ENCODE assay signal across 11 cellular contexts in the genomic region with DNA sequence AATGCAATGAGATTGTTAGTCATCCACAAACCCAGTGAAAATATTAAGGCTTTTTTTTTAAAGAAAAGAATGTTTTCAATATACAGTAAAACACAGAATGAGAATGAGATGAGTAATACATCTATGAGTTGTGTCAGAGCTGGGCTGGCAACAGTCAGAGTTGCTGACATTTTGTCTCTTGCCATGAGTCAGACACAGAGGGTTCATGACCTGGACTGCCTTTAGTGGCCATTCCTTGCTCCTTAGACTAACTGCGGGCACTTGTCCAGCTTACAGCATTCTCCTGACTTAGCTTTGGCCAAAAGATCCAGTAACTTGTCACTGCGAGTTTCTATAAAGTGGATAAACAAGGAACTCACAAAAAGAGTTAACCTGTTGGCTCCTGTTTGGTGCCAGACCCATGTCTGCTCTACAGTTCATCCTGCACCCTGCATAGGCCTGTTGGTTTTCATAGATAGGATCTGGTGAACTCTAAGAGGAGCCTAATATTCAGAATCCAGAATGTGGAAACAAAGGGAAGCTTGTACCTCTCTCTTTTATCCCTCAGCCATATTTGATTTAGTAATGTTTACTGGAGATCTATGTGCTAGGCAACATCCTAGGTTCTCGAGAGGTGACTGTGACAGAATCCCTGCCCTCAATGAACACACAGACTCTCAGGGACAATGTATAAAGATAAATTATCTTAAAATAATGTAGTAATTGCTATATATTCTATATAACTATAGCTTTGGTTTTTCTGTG.
DNase-seq lines count a peak whose midpoint lies in the region; ATAC-seq and TF ChIP-seq lines count a peak whose summit lies in the region.
"Had no signal": no experiment of that assay in that cellular context is flagged by ENCODE, and none has a peak within 500 bp of the region (broad histone marks: within the 10 kb centered on the region; RNA-seq: fewer than 3 reads in every experiment).

No MANE protein-coding gene starts in this region.

- no peak for ATAC-seq in GM19395 (IDR thresholded peaks at IDR 0.05; ENCODE audit: unreplicated experiment)

- no peak overlapping the region for H3K4me3 Mint-ChIP-seq in T-helper 2 cell treated with Interferon-gamma antibody and Interleukin-4, amounts not matched to agents 5 μg/mL and 100 μg/mL, for 36 hours

- H2AFZ ChIP-seq in mammary epithelial cell (ENCODE audit: low read depth, low read length) = peak overlapping the region; percentile 73

- no peaks in the 10 kb centered on the region for H3K27me3 ChIP-seq in mammary epithelial cell (ENCODE audit: insufficient read depth, low read length)
- H3K27me3 ChIP-seq: stomach had no signal

- no peak overlapping the region for H3K27ac Mint-ChIP-seq in T-helper 2 cell treated with Interferon-gamma antibody and Interleukin-4, amounts not matched to agents 5 μg/mL and 100 μg/mL, for 36 hours

- in situ Hi-C loops in mammary epithelial cell (cut with MboI; ENCODE audit: low sequenced_read_pairs in 2 of 2) = no loop called here
- in situ Hi-C loops in G401 (cut with HindIII; ENCODE audit: low sequenced_read_pairs) = no loop called here

- H3K79me2 ChIP-seq in mammary epithelial cell (ENCODE audit: insufficient read depth, low read length) = no peaks in the 10 kb centered on the region

- peak overlapping the region; percentile 61 for H3K27ac ChIP-seq in mammary epithelial cell (ENCODE audit: insufficient read depth, low read depth, low read length)
- H3K27ac ChIP-seq: stomach had no signal

- no peaks in the 10 kb centered on the region for H3K36me3 ChIP-seq in mammary epithelial cell (ENCODE audit: insufficient read depth, low read length)
- H3K36me3 ChIP-seq: stomach had no signal

- peak; percentile 88 for DNase-seq in AG08396 (ENCODE audit: low spot score)
- DNase-seq in HK-2 (ENCODE audit: unreplicated experiment) = peak; percentile 65
- peak; percentile 91 for DNase-seq in mammary epithelial cell
- peak; percentile 93 for DNase-seq in kidney tubule cell (ENCODE audit: low spot score)
- DNase-seq in G401 (ENCODE audit: low spot score) = no peak
- DNase-seq in T-helper 2 cell treated with Interferon-gamma antibody and Interleukin-4, amounts not matched to agents 5 μg/mL and 100 μg/mL, for 36 hours (ENCODE audit: low spot score) = no peak
- no peak for DNase-seq in activated CD4-positive, alpha-beta T cell treated with anti-CD3 and anti-CD28 coated beads, Interleukin-2, amount 50 U/mL, for 1 hour
- DNase-seq: hippocampal formation, SHP77, stomach had no signal

- H3K9me3 ChIP-seq in mammary epithelial cell (replicated peaks; ENCODE audit: insufficient read depth, low read length) = no peaks in the 10 kb centered on the region
- H3K9me3 ChIP-seq: stomach had no signal

- H3K36me3 Mint-ChIP-seq in T-helper 2 cell treated with Interferon-gamma antibody and Interleukin-4, amounts not matched to agents 5 μg/mL and 100 μg/mL, for 36 hours (ENCODE audit: low read depth) = no peaks in the 10 kb centered on the region

- 11% methylated on average over 3 of the region's 3 CpGs for WGBS in mammary epithelial cell (ENCODE audit: low coverage, missing lambda C conversion rate)

- no TSS peak for BruUV-seq in mammary epithelial cell (replicated peaks; lab: Mats Ljungman, UMichigan)

- H3K4me1 ChIP-seq in mammary epithelial cell (ENCODE audit: insufficient read depth, low read length) = peaks cover 16% of the 10 kb centered on the region
- H3K4me1 ChIP-seq: stomach had no signal

- CTCF ChIA-PET in mammary epithelial cell (lab: Charles Lee; ENCODE audit: low non-redundant PET) = no interaction called here

- dilution Hi-C loops in mammary epithelial cell (cut with HindIII; ENCODE audit: low sequenced_read_pairs) = no loop called here

- intact Hi-C loops in mammary epithelial cell (cut with micrococcal nuclease) = no loop called here

- H4K20me1 ChIP-seq in mammary epithelial cell (ENCODE audit: insufficient read depth, low read length) = no peaks in the 10 kb centered on the region

- H3K9me3 Mint-ChIP-seq in T-helper 2 cell treated with Interferon-gamma antibody and Interleukin-4, amounts not matched to agents 5 μg/mL and 100 μg/mL, for 36 hours = no peaks in the 10 kb centered on the region

- TF ChIP-seq CTCF in mammary epithelial cell (conservative IDR thresholded peaks at IDR 0.05 in 1 of 2, IDR thresholded peaks at IDR 0.05 in 1 of 2; ENCODE audit: extremely low read depth in 1 of 2, insufficient read depth in 1 of 2, low read depth in 1 of 2, low read length in 2 of 2) = no peak

- no peaks in the 10 kb centered on the region for H3K4me1 Mint-ChIP-seq in T-helper 2 cell treated with Interferon-gamma antibody and Interleukin-4, amounts not matched to agents 5 μg/mL and 100 μg/mL, for 36 hours (ENCODE audit: low read depth)

- H3K4me2 ChIP-seq in mammary epithelial cell (ENCODE audit: insufficient read depth, low read depth, low read length) = peak overlapping the region; percentile 53

- no peaks in the 10 kb centered on the region for H3K27me3 Mint-ChIP-seq in T-helper 2 cell treated with Interferon-gamma antibody and Interleukin-4, amounts not matched to agents 5 μg/mL and 100 μg/mL, for 36 hours (ENCODE audit: low read depth)

- H3K4me3 ChIP-seq in mammary epithelial cell (replicated peaks in 1 of 3; ENCODE audit: insufficient read depth in 1 of 3, low read depth in 2 of 3, low read length in 3 of 3) = no peak overlapping the region
- H3K4me3 ChIP-seq: stomach had no signal

- no peak overlapping the region for H3K9ac ChIP-seq in mammary epithelial cell (ENCODE audit: insufficient read depth, low read length)

Comparison
In these comparisons a context has a peak if more than half of its experiments do, and no peak if none do; other contexts are left out.
1. DNase-seq: peak in AG08396 (single experiment), HK-2 (single experiment), mammary epithelial cell (single experiment) and kidney tubule cell (single experiment); none in G401 (single experiment), T-helper 2 cell treated with Interferon-gamma antibody and Interleukin-4, amounts not matched to agents 5 μg/mL and 100 μg/mL, for 36 hours (single experiment) and activated CD4-positive, alpha-beta T cell treated with anti-CD3 and anti-CD28 coated beads, Interleukin-2, amount 50 U/mL, for 1 hour (single experiment).